ENCODE assay signal across 12 cellular contexts in genomic region chr1:24900985-24901781, GRCh38. TPM values are rescaled to one million over a fixed set of nuclear protein-coding genes. Genes with fewer than 3 reads are reported as not detected.
DNase-seq lines count a peak whose midpoint lies in the region; ATAC-seq, FAIRE-seq and TF ChIP-seq lines count a peak whose summit lies in the region.
"Had no signal": no experiment of that assay in that cellular context is flagged by ENCODE, and none has a peak within 500 bp of the region (broad histone marks: within the 10 kb centered on the region; RNA-seq: fewer than 3 reads in every experiment).

No MANE protein-coding gene starts in this region.

- no peak overlapping the region for H3K27ac ChIP-seq in lower lobe of right lung
- H3K27ac ChIP-seq in small intestine (ENCODE audit: low read depth in 1 of 2, low read length in 1 of 2), result no peak overlapping the region
- H3K27ac ChIP-seq: breast epithelium, KMS-11 had no signal

- ATAC-seq in activated CD8-positive, alpha-beta T cell treated with anti-CD3 and anti-CD28 coated beads for 36 hours, result peak; percentile 7
- ATAC-seq in lower lobe of right lung, result no peak
- ATAC-seq in HG02981 (IDR thresholded peaks at IDR 0.05; ENCODE audit: unreplicated experiment), result no peak

- WGBS in small intestine, 3 donors, result 75 to 89% (median 78%) methylated on average over 12 of the region's 12 CpGs

- H3K27ac Mint-ChIP-seq in activated CD8-positive, alpha-beta T cell treated with anti-CD3 and anti-CD28 coated beads for 36 hours, result peak overlapping the region; percentile 81

- H3K4me1 Mint-ChIP-seq in activated CD8-positive, alpha-beta T cell treated with anti-CD3 and anti-CD28 coated beads for 36 hours (ENCODE audit: low read depth), result peaks cover 41% of the 10 kb centered on the region

- H3K9me3 Mint-ChIP-seq in activated CD8-positive, alpha-beta T cell treated with anti-CD3 and anti-CD28 coated beads for 36 hours, result no peaks in the 10 kb centered on the region

- CTCF ChIA-PET in activated CD8-positive, alpha-beta T cell treated with anti-CD3 and anti-CD28 coated beads for 36 hours (lab: Charles Lee), result interaction anchor here (0.8 kb wide), 2 partner anchors 53 to 304 kb away, joined by 3 read pairs; no protein-coding TSS in a partner anchor

- H3K36me3 ChIP-seq in lower lobe of right lung, result no peaks in the 10 kb centered on the region
- H3K36me3 ChIP-seq in small intestine (ENCODE audit: control insufficient read depth in 2 of 2, insufficient read depth in 2 of 2, low read length in 2 of 2), result no peaks in the 10 kb centered on the region
- H3K36me3 ChIP-seq: breast epithelium had no signal

- peaks cover 43% of the 10 kb centered on the region for H3K36me3 Mint-ChIP-seq in activated CD8-positive, alpha-beta T cell treated with anti-CD3 and anti-CD28 coated beads for 36 hours (ENCODE audit: low read depth)

- H3K9me3 ChIP-seq in lower lobe of right lung (no peaks in the 10 kb centered on the region), small intestine (ENCODE audit: control insufficient read depth, low read depth) (no peaks in the 10 kb centered on the region)
- H3K9me3 ChIP-seq: breast epithelium had no signal

- H3K4me1 ChIP-seq in lower lobe of right lung (no peaks in the 10 kb centered on the region), small intestine (ENCODE audit: control insufficient read depth in 2 of 2, insufficient read depth in 1 of 2, low read depth in 1 of 2, low read length in 1 of 2) (no peaks in the 10 kb centered on the region)
- H3K4me1 ChIP-seq: breast epithelium had no signal

- H3K4me3 Mint-ChIP-seq in activated CD8-positive, alpha-beta T cell treated with anti-CD3 and anti-CD28 coated beads for 36 hours, result peak overlapping the region; percentile 24

- H3K27me3 ChIP-seq in lower lobe of right lung (ENCODE audit: low read depth) (peaks cover 18% of the 10 kb centered on the region), small intestine (ENCODE audit: control insufficient read depth in 2 of 2, insufficient read depth in 2 of 2, low read length in 2 of 2) (no peaks in the 10 kb centered on the region)

- POLR2A ChIA-PET in activated CD8-positive, alpha-beta T cell treated with anti-CD3 and anti-CD28 coated beads for 36 hours (lab: Charles Lee), result interaction anchor here (0.9 to 1.2 kb wide), 2 partner anchors 19 to 24 kb away, joined by 3 read pairs; no protein-coding TSS in a partner anchor

- intact Hi-C loops in activated CD8-positive, alpha-beta T cell treated with anti-CD3 and anti-CD28 coated beads for 36 hours (cut with micrococcal nuclease), result no loop called here
- intact Hi-C loops in lower lobe of right lung (cut with DNase I), result no loop called here

- no peak for FAIRE-seq in small intestine (lab: Jason Lieb, UNC)

- H3K4me3 ChIP-seq in lower lobe of right lung (no peak overlapping the region), small intestine (ENCODE audit: low read depth in 1 of 2, low read length in 2 of 2) (no peak overlapping the region)
- H3K4me3 ChIP-seq: breast epithelium had no signal

- no peaks in the 10 kb centered on the region for H3K27me3 Mint-ChIP-seq in activated CD8-positive, alpha-beta T cell treated with anti-CD3 and anti-CD28 coated beads for 36 hours

- no peak for TF ChIP-seq CTCF in activated CD8-positive, alpha-beta T cell treated with anti-CD3 and anti-CD28 coated beads for 36 hours (IDR thresholded peaks at IDR 0.05)
- no peak for TF ChIP-seq CTCF in lower lobe of right lung (IDR thresholded peaks at IDR 0.05)

- peak; percentile 17 to 37 for DNase-seq in stimulated activated CD4-positive, alpha-beta T cell treated with anti-CD3 and anti-CD28 coated beads, Interleukin-2, amount 100 ng/mL, for 24 hours
- no peak for DNase-seq in stimulated activated CD4-positive, alpha-beta T cell treated with anti-CD3 and anti-CD28 coated beads, Interleukin-4, amount 100 ng/mL, for 4 hours
- peak; percentile 78 for DNase-seq in activated CD8-positive, alpha-beta T cell treated with anti-CD3 and anti-CD28 coated beads for 36 hours
- peak; percentile 28 for DNase-seq in lower lobe of right lung
- DNase-seq in small intestine, result no peak
- no peak for DNase-seq in NCI-H1694 (lab: John Stamatoyannopoulos, UW)
- no peak for DNase-seq in NCI-H526 (lab: John Stamatoyannopoulos, UW)
- DNase-seq: NCI-H187 had no signal

RNA-seq across cellular contexts. Expression of gene RUNX3, which starts 28.9 kb away (rescaled TPM):
- 100 to 1,000 TPM; 180 to 183 TPM for total RNA-seq in activated CD8-positive, alpha-beta T cell treated with anti-CD3 and anti-CD28 coated beads for 36 hours
- total RNA-seq in lower lobe of right lung, result 13.1 TPM
- 1 to 10 TPM; 1.1 to 5.4 (median 2.2) TPM for polyA plus RNA-seq in small intestine
- polyA plus RNA-seq: neural cell had no signal

Comparison
In these comparisons a context has a peak if more than half of its experiments do, and no peak if none do; other contexts are left out.
1. DNase-seq: peak in stimulated activated CD4-positive, alpha-beta T cell treated with anti-CD3 and anti-CD28 coated beads, Interleukin-2, amount 100 ng/mL, for 24 hours (2 of 2), activated CD8-positive, alpha-beta T cell treated with anti-CD3 and anti-CD28 coated beads for 36 hours (single experiment) and lower lobe of right lung (single experiment); none in stimulated activated CD4-positive, alpha-beta T cell treated with anti-CD3 and anti-CD28 coated beads, Interleukin-4, amount 100 ng/mL, for 4 hours (0 of 2), small intestine (single experiment), NCI-H1694 (single experiment) and NCI-H526 (0 of 2).
2. RNA of gene RUNX3, which starts 28.9 kb away (total RNA-seq): 180 to 183 TPM in activated CD8-positive, alpha-beta T cell treated with anti-CD3 and anti-CD28 coated beads for 36 hours; 13.1 TPM in lower lobe of right lung (single experiment); every median in the first group is over 10 times any median in the second.